13 cellular contexts compared by ENCODE assay signal in the genomic region with DNA sequence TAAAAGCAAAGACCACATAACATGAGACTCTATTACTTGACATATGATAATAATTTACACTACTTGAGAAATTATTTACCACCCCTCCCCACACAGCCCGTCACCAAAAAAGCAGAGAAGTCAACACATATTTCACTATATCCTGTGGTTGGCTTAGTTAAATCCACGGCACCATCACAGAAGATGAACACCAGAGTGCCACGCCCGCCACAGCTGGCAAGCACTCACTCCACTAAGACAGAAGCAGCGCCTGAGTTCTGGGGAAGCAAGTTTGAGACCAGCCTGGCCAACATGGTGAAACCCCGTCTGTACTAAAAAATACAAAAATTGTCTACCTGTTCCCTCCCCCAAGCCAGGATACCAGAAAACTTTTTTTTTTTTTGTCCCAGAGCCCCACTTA. TPM values are rescaled to one million over a fixed set of nuclear protein-coding genes. Genes with fewer than 3 reads are reported as not detected.
A peak's percentile ranks its signal among the peaks of the same experiment; 100 is the strongest.
DNase-seq lines count a peak whose midpoint lies in the region; ATAC-seq, FAIRE-seq and TF ChIP-seq lines count a peak whose summit lies in the region.
"Had no signal": no experiment of that assay in that cellular context is flagged by ENCODE, and none has a peak within 500 bp of the region (broad histone marks: within the 10 kb centered on the region; RNA-seq: fewer than 3 reads in every experiment).

No MANE protein-coding gene starts in this region.

- H3K4me3 ChIP-seq in adrenal gland = no peak overlapping the region
- no peak overlapping the region for H3K4me3 ChIP-seq in lower lobe of right lung
- H3K4me3 ChIP-seq in upper lobe of right lung = no peak overlapping the region

- H3K36me3 ChIP-seq in adrenal gland (replicated peaks in 1 of 2) (no peaks in the 10 kb centered on the region), lower lobe of right lung (no peaks in the 10 kb centered on the region), upper lobe of right lung (peaks cover 7% of the 10 kb centered on the region)

- 70 to 86% (median 77%) methylated on average over 6 of the region's 6 CpGs for WGBS in adrenal gland, 4 donors

- peak overlapping the region in 3 of 5 donors; percentile 21 to 68 (median 59) for H3K27ac ChIP-seq in adrenal gland
- peak overlapping the region; percentile 80 for H3K27ac ChIP-seq in lower lobe of right lung
- peak overlapping the region; percentile 76 for H3K27ac ChIP-seq in upper lobe of right lung

- no peaks in the 10 kb centered on the region for H3K27me3 Mint-ChIP-seq in natural killer cell (ENCODE audit: low read depth in 2 of 2)
- no peaks in the 10 kb centered on the region for H3K27me3 Mint-ChIP-seq in natural killer cell treated with Interleukin-12 subunit alpha and Interleukin-12 subunit beta and Interleukin-15 and Interleukin-18, amount 100 ng/mL, for 72 hours

- H3K9me3 Mint-ChIP-seq in natural killer cell = no peaks in the 10 kb centered on the region
- no peaks in the 10 kb centered on the region for H3K9me3 Mint-ChIP-seq in natural killer cell treated with Interleukin-12 subunit alpha and Interleukin-12 subunit beta and Interleukin-15 and Interleukin-18, amount 100 ng/mL, for 72 hours
- H3K9me3 Mint-ChIP-seq: CD8-positive, alpha-beta T cell had no signal

- no peaks in the 10 kb centered on the region for H3K27me3 ChIP-seq in adrenal gland
- no peaks in the 10 kb centered on the region for H3K27me3 ChIP-seq in lower lobe of right lung (ENCODE audit: low read depth)
- H3K27me3 ChIP-seq in upper lobe of right lung = no peaks in the 10 kb centered on the region

- intact Hi-C loops in natural killer cell (cut with micrococcal nuclease) = loop anchor here (5.0 kb wide), 1 partner anchor 35 kb away; no protein-coding TSS in a partner anchor
- intact Hi-C loops in adrenal gland (cut with DNase I) = no loop called here
- intact Hi-C loops in lower lobe of right lung (cut with DNase I) = no loop called here
- intact Hi-C loops in upper lobe of right lung (cut with DNase I) = no loop called here

- H3K4me1 ChIP-seq in adrenal gland (replicated peaks in 1 of 2) (peaks cover 57 to 62% of the 10 kb centered on the region in 2 donors), lower lobe of right lung (peaks cover 73% of the 10 kb centered on the region), upper lobe of right lung (peaks cover 64% of the 10 kb centered on the region)

- TF ChIP-seq POLR2A in adrenal gland (IDR thresholded peaks at IDR 0.05) = no peak

- peak; percentile 41 to 84 (median 74) for ATAC-seq in natural killer cell
- no peak for ATAC-seq in natural killer cell treated with Interleukin-12 subunit alpha and Interleukin-12 subunit beta and Interleukin-15 and Interleukin-18, amount 100 ng/mL, for 72 hours
- peak in 1 of 2 donors; percentile 22 for ATAC-seq in lower lobe of right lung
- ATAC-seq in upper lobe of right lung = peak; percentile 3
- ATAC-seq: CD8-positive, alpha-beta T cell had no signal

- no peaks in the 10 kb centered on the region for H3K36me3 Mint-ChIP-seq in natural killer cell
- no peaks in the 10 kb centered on the region for H3K36me3 Mint-ChIP-seq in natural killer cell treated with Interleukin-12 subunit alpha and Interleukin-12 subunit beta and Interleukin-15 and Interleukin-18, amount 100 ng/mL, for 72 hours

- no peak overlapping the region for H3K4me3 Mint-ChIP-seq in natural killer cell
- no peak overlapping the region for H3K4me3 Mint-ChIP-seq in natural killer cell treated with Interleukin-12 subunit alpha and Interleukin-12 subunit beta and Interleukin-15 and Interleukin-18, amount 100 ng/mL, for 72 hours
- H3K4me3 Mint-ChIP-seq: CD8-positive, alpha-beta T cell had no signal

- H3K9me3 ChIP-seq in adrenal gland (replicated peaks in 1 of 3) = no peaks in the 10 kb centered on the region
- no peaks in the 10 kb centered on the region for H3K9me3 ChIP-seq in lower lobe of right lung
- no peaks in the 10 kb centered on the region for H3K9me3 ChIP-seq in upper lobe of right lung

- DNase-seq in natural killer cell = peak; percentile 37
- no peak for DNase-seq in natural killer cell treated with Interleukin-12 subunit alpha and Interleukin-12 subunit beta and Interleukin-15 and Interleukin-18, amount 100 ng/mL, for 72 hours (ENCODE audit: low spot score)
- peak in 2 of 7 donors; percentile 6 to 52 for DNase-seq in adrenal gland
- no peak for DNase-seq in lower lobe of right lung
- no peak for DNase-seq in upper lobe of right lung
- no peak for DNase-seq in frontal cortex (ENCODE audit: low spot score in 2 of 2)
- DNase-seq in NCI-H1417 (lab: John Stamatoyannopoulos, UW) = no peak
- no peak for DNase-seq in GOT3 (lab: John Stamatoyannopoulos, UW)
- DNase-seq: activated CD8-positive, alpha-beta memory T cell treated with anti-CD3 and anti-CD28 coated beads for 24 hours; CD8-positive, alpha-beta T cell; foreskin fibroblast; stimulated activated CD4-positive, alpha-beta T cell treated with anti-CD3 and anti-CD28 coated beads, Interleukin-12 subunit alpha, Interleukin-12 subunit beta, amount 100 ng/mL, for 4 hours; stimulated activated naive CD4-positive, alpha-beta T cell treated with Interleukin-2 at 50 U/mL for 16 hours had no signal

- no peak for FAIRE-seq in frontal cortex (lab: Jason Lieb, UNC)

- H3K4me1 Mint-ChIP-seq in natural killer cell = peaks cover 51 to 56% of the 10 kb centered on the region in 2 donors
- H3K4me1 Mint-ChIP-seq in natural killer cell treated with Interleukin-12 subunit alpha and Interleukin-12 subunit beta and Interleukin-15 and Interleukin-18, amount 100 ng/mL, for 72 hours (ENCODE audit: low read depth in 2 of 2) = peaks cover 42 to 50% of the 10 kb centered on the region in 2 donors

- TF ChIP-seq CTCF in natural killer cell (IDR thresholded peaks at IDR 0.05) = no peak
- TF ChIP-seq CTCF in adrenal gland (IDR thresholded peaks at IDR 0.05) = no peak
- no peak for TF ChIP-seq CTCF in lower lobe of right lung (IDR thresholded peaks at IDR 0.05)
- TF ChIP-seq CTCF in upper lobe of right lung (IDR thresholded peaks at IDR 0.05) = no peak

- peak overlapping the region in 1 of 2 donors; percentile 74 for H3K27ac Mint-ChIP-seq in natural killer cell
- H3K27ac Mint-ChIP-seq in natural killer cell treated with Interleukin-12 subunit alpha and Interleukin-12 subunit beta and Interleukin-15 and Interleukin-18, amount 100 ng/mL, for 72 hours = peak overlapping the region in 1 of 2 donors; percentile 25
- H3K27ac Mint-ChIP-seq: CD8-positive, alpha-beta T cell had no signal

RNA-seq across cellular contexts. Expression of gene PACSIN2, which starts 53.1 kb away (rescaled TPM):
- total RNA-seq in natural killer cell (10 to 100 TPM; 37.1 to 48.5 (median 47.6) TPM), adrenal gland (100 to 1,000 TPM in 6 of 8 donors, 10 to 100 TPM in 2; 77.9 to 186 (median 128) TPM), lower lobe of right lung (104 TPM), upper lobe of right lung (128 TPM), frontal cortex (24.5 TPM)
- total RNA-seq in natural killer cell treated with Interleukin-12 subunit alpha and Interleukin-12 subunit beta and Interleukin-15 and Interleukin-18, amount 100 ng/mL, for 72 hours = 10 to 100 TPM; 34.5 to 64.0 TPM
- polyA plus RNA-seq in adrenal gland = 100 to 1,000 TPM in 1 of 3 donors, 10 to 100 TPM in 2; 29.8 to 152 (median 36.5) TPM

Comparison
In these comparisons a context has a peak if more than half of its experiments do, and no peak if none do; other contexts are left out.
1. ATAC-seq: peak in natural killer cell (3 of 3) and upper lobe of right lung (single experiment); none in natural killer cell treated with Interleukin-12 subunit alpha and Interleukin-12 subunit beta and Interleukin-15 and Interleukin-18, amount 100 ng/mL, for 72 hours (0 of 2).
2. Peak in every context shown above with its lines, with median percentiles within 50 percentile points of each other: H3K27ac ChIP-seq.